In genomic region chr21:39181205-39181818, GRCh38 we compare ENCODE assay signal across 10 cellular contexts. TPM values are rescaled to one million over a fixed set of nuclear protein-coding genes. Genes with fewer than 3 reads are reported as not detected.
A peak's percentile ranks its signal among the peaks of the same experiment; 100 is the strongest.
DNase-seq lines count a peak whose midpoint lies in the region; ATAC-seq and TF ChIP-seq lines count a peak whose summit lies in the region.
"Had no signal": no experiment of that assay in that cellular context is flagged by ENCODE, and none has a peak within 500 bp of the region (broad histone marks: within the 10 kb centered on the region; RNA-seq: fewer than 3 reads in every experiment).

No MANE protein-coding gene starts in this region.

- no peaks in the 10 kb centered on the region for H3K9me2 ChIP-seq in OCI-LY7 (ENCODE audit: insufficient read depth, low read length)

- no peak for TF ChIP-seq CTCF in OCI-LY7 (conservative IDR thresholded peaks at IDR 0.05; ENCODE audit: low read length)

- no TSS peak for BruUV-seq in OCI-LY7 (replicated peaks; lab: Mats Ljungman, UMichigan)

- POLR2A ChIA-PET in OCI-LY7 (lab: Charles Lee) = interaction anchor here (0.6 kb wide), 2 partner anchors 69 to 268 kb away, joined by 3 read pairs; no protein-coding TSS in a partner anchor

- peaks cover 35% of the 10 kb centered on the region for H3K4me1 ChIP-seq in OCI-LY7 (ENCODE audit: insufficient read depth, low read length, poor library complexity, severe bottlenecking)
- H3K4me1 ChIP-seq in endocrine pancreas (ENCODE audit: control insufficient read depth, insufficient read depth, low read length) = peaks cover 22% of the 10 kb centered on the region
- H3K4me1 ChIP-seq in skeletal muscle satellite cell (ENCODE audit: control insufficient read depth, insufficient read depth, low read length) = peaks cover 17% of the 10 kb centered on the region

- H3K9me3 Mint-ChIP-seq in activated T-cell treated with anti-CD3 and anti-CD28 coated beads, Interleukin-2, amount 50 U/mL, for 72 hours = no peaks in the 10 kb centered on the region

- no peak overlapping the region for H2AFZ ChIP-seq in OCI-LY7 (ENCODE audit: low read length)

- intact Hi-C loops in OCI-LY7 (cut with micrococcal nuclease; ENCODE audit: unreplicated experiment) = loop anchor here (2.0 to 10.0 kb wide), 2 partner anchors 263 to 1817 kb away; partner anchors contain the start of genes DYRK1A and LCA5L

- peaks cover 7 to 23% of the 10 kb centered on the region in 2 donors for H3K36me3 Mint-ChIP-seq in activated T-cell treated with anti-CD3 and anti-CD28 coated beads, Interleukin-2, amount 50 U/mL, for 72 hours (ENCODE audit: insufficient read depth in 2 of 2)

- H3K9me3 ChIP-seq in OCI-LY7 (ENCODE audit: low read length) (no peaks in the 10 kb centered on the region), endocrine pancreas (ENCODE audit: control insufficient read depth, low read length) (no peaks in the 10 kb centered on the region), skeletal muscle satellite cell (replicated peaks; ENCODE audit: low read length) (no peaks in the 10 kb centered on the region)
- H3K9me3 ChIP-seq: neutrophil had no signal

- peaks cover 38% of the 10 kb centered on the region for H3K79me2 ChIP-seq in OCI-LY7 (ENCODE audit: insufficient read depth, low read depth, low read length)

- H3K27me3 ChIP-seq in endocrine pancreas (ENCODE audit: control insufficient read depth, insufficient read depth, low read length) = no peaks in the 10 kb centered on the region
- H3K27me3 ChIP-seq in skeletal muscle satellite cell (ENCODE audit: control insufficient read depth, insufficient read depth, low read length) = no peaks in the 10 kb centered on the region
- H3K27me3 ChIP-seq: neutrophil had no signal

- no peak overlapping the region for H3K27ac ChIP-seq in OCI-LY7 (ENCODE audit: low read depth, low read length, poor library complexity, severe bottlenecking)
- H3K27ac ChIP-seq: neutrophil had no signal

- H3K4me3 Mint-ChIP-seq in activated T-cell treated with anti-CD3 and anti-CD28 coated beads, Interleukin-2, amount 50 U/mL, for 72 hours = peak overlapping the region; percentile 90 to 99

- peak overlapping the region; percentile 98 for H3K27ac Mint-ChIP-seq in activated T-cell treated with anti-CD3 and anti-CD28 coated beads, Interleukin-2, amount 50 U/mL, for 72 hours

- ATAC-seq in activated T-cell treated with anti-CD3 and anti-CD28 coated beads, Interleukin-2, amount 50 U/mL, for 72 hours (replicated peaks in 1 of 2) = no peak

- H3K4me3 ChIP-seq in OCI-LY7 (ENCODE audit: low read depth, low read length, poor library complexity, severe bottlenecking) = peak overlapping the region; percentile 96
- H3K4me3 ChIP-seq in endocrine pancreas (ENCODE audit: control insufficient read depth, insufficient read depth, low read length) = peak overlapping the region; percentile 82
- H3K4me3 ChIP-seq in skeletal muscle satellite cell (ENCODE audit: low read length) = peak overlapping the region; percentile 97

- CTCF ChIA-PET in OCI-LY7 (lab: Charles Lee; ENCODE audit: unreplicated experiment) = interaction anchor here (0.9 kb wide), 1 partner anchor 169 kb away, joined by 4 read pairs; no protein-coding TSS in a partner anchor

- H3K36me3 ChIP-seq in OCI-LY7 (ENCODE audit: insufficient read depth, low read length) (peaks cover 49% of the 10 kb centered on the region), endocrine pancreas (ENCODE audit: control insufficient read depth, insufficient read depth, low read length) (peaks cover 3% of the 10 kb centered on the region), skeletal muscle satellite cell (ENCODE audit: insufficient read depth, low read length) (peaks cover 35% of the 10 kb centered on the region)
- H3K36me3 ChIP-seq: neutrophil had no signal

- peak in 1 of 2 donors; percentile 8 for DNase-seq in activated T-cell treated with anti-CD3 and anti-CD28 coated beads, Interleukin-2, amount 50 U/mL, for 72 hours
- DNase-seq in activated T-cell treated with anti-CD3 and anti-CD28 coated beads for 4 hours (no peak), OCI-LY7 (ENCODE audit: low spot score) (no peak), DMS 273 (lab: John Stamatoyannopoulos, UW; ENCODE audit: unreplicated experiment) (no peak), DMS153 (lab: John Stamatoyannopoulos, UW) (no peak), HCEC 1CT (no peak)
- DNase-seq: NCI-H510A had no signal

- peak overlapping the region; percentile 93 for H3K4me2 ChIP-seq in OCI-LY7 (ENCODE audit: low read length)
- peak overlapping the region; percentile 96 for H3K4me2 ChIP-seq in skeletal muscle satellite cell (ENCODE audit: low read length)

- peaks cover 54% of the 10 kb centered on the region for H3K4me1 Mint-ChIP-seq in activated T-cell treated with anti-CD3 and anti-CD28 coated beads, Interleukin-2, amount 50 U/mL, for 72 hours (ENCODE audit: low read depth)

- no peaks in the 10 kb centered on the region for H3K27me3 Mint-ChIP-seq in activated T-cell treated with anti-CD3 and anti-CD28 coated beads, Interleukin-2, amount 50 U/mL, for 72 hours (ENCODE audit: low read depth)

- no peaks in the 10 kb centered on the region for H4K20me1 ChIP-seq in OCI-LY7 (ENCODE audit: insufficient read depth, low read length)

- H3K9ac ChIP-seq in endocrine pancreas (ENCODE audit: control insufficient read depth, insufficient read depth, low read length) = no peak overlapping the region
- H3K9ac ChIP-seq in skeletal muscle satellite cell (ENCODE audit: low read depth, low read length) = no peak overlapping the region

RNA-seq across cellular contexts. Expression of gene PSMG1, which starts 1.9 kb away (rescaled TPM):
- 100 to 1,000 TPM in 1 of 2 donors, 10 to 100 TPM in 1; 98.7 to 113 TPM for total RNA-seq in activated T-cell treated with anti-CD3 and anti-CD28 coated beads, Interleukin-2, amount 50 U/mL, for 72 hours
- total RNA-seq in OCI-LY7 (2014; rRNA removed; shearing (Covaris generic)) = 76.9 and 87.2 TPM in 2 replicates
- 123 and 125 TPM in 2 replicates for total RNA-seq in OCI-LY7 (2022)
- total RNA-seq in skeletal muscle satellite cell (2012; rRNA removed) = 79.3 and 94.3 TPM in 2 replicates
